In the genomic region with DNA sequence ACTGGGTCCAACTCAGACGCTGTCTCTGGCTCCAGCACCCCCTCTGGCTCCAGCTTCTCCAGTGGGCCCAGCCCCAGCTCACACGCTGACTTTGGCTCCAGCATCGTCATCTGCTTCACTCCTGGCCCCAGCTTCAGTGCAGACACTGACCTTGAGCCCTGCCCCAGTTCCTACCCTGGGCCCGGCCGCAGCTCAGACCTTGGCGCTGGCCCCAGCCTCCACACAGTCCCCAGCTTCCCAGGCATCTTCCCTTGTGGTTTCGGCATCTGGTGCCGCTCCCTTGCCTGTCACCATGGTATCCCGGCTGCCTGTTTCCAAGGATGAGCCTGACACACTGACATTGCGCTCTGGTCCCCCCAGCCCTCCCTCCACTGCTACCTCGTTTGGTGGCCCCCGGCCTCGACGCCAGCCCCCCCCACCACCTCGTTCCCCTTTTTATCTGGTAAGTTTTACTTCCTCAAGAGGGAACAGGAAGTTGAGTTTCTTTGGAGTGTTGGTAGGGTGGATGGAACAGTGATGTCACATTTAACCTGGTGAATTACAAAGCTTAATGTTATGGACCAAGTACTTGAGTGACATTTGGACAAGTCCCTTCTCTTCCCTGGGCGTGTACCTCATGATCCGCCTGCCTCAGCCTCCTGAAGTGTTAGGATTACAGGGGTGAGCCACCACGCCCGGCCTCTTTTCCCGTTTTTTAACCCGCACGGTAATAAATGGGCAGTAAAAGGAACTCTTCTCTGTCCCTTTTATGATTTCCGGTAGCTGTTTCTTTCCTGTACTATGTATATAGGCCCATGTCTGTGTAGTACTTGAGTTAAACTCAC, we compare ENCODE assay signal across 11 cellular contexts. TPM values are rescaled to one million over a fixed set of nuclear protein-coding genes. Genes with fewer than 3 reads are reported as not detected.
DNase-seq lines count a peak whose midpoint lies in the region; ATAC-seq lines count a peak whose summit lies in the region.
"Had no signal": no experiment of that assay in that cellular context is flagged by ENCODE, and none has a peak within 500 bp of the region (broad histone marks: within the 10 kb centered on the region; RNA-seq: fewer than 3 reads in every experiment).

No MANE protein-coding gene starts in this region.

- H3K9ac ChIP-seq in BLaER1 treated with 17β-estradiol and CSF1 and Interleukin-3, amounts not matched to agents 10 nM and 100 nM: peak overlapping the region in 4 of 11 experiments; percentile 12 to 27 (median 24); a peak in 2 of 22 replicates

- peaks cover 0 to 3% (median 0%) of the 10 kb centered on the region in 11 donors for H3K9me3 Mint-ChIP-seq in naive thymus-derived CD4-positive, alpha-beta T cell

- no peaks in the 10 kb centered on the region for H3K27me3 ChIP-seq in BLaER1 treated with 17β-estradiol and CSF1 and Interleukin-3, amounts not matched to agents 10 nM and 100 nM
- no peaks in the 10 kb centered on the region for H3K27me3 ChIP-seq in naive thymus-derived CD4-positive, alpha-beta T cell (ENCODE audit: control insufficient read depth in 2 of 2, insufficient read depth in 2 of 2, low read length in 2 of 2)

- peak overlapping the region in 5 of 9 donors; percentile 19 to 72 (median 62) for H3K27ac Mint-ChIP-seq in naive thymus-derived CD4-positive, alpha-beta T cell

- intact Hi-C loops in naive thymus-derived CD4-positive, alpha-beta T cell (cut with micrococcal nuclease): no loop called here

- peaks cover 22 to 69% (median 47%) of the 10 kb centered on the region in 5 donors for H3K36me3 Mint-ChIP-seq in naive thymus-derived CD4-positive, alpha-beta T cell

- peaks cover 0 to 27% (median 13%) of the 10 kb centered on the region in 7 donors for H3K4me1 Mint-ChIP-seq in naive thymus-derived CD4-positive, alpha-beta T cell

- peaks cover 77 to 98% (median 97%) of the 10 kb centered on the region in 11 experiments for H3K36me3 ChIP-seq in BLaER1 treated with 17β-estradiol and CSF1 and Interleukin-3, amounts not matched to agents 10 nM and 100 nM
- peaks cover 28 to 85% (median 47%) of the 10 kb centered on the region in 3 experiments for H3K36me3 ChIP-seq in naive thymus-derived CD4-positive, alpha-beta T cell (ENCODE audit: control insufficient read depth in 2 of 3, insufficient read depth in 3 of 3, low read length in 3 of 3)

- CTCF ChIA-PET in naive thymus-derived CD4-positive, alpha-beta T cell (lab: Charles Lee): interaction anchor here (0.8 kb wide), 1 partner anchor 609 kb away, joined by 3 read pairs; no protein-coding TSS in a partner anchor

- peaks cover 21 to 62% (median 44%) of the 10 kb centered on the region in 10 experiments for H3K4me1 ChIP-seq in BLaER1 treated with 17β-estradiol and CSF1 and Interleukin-3, amounts not matched to agents 10 nM and 100 nM
- no peaks in the 10 kb centered on the region for H3K4me1 ChIP-seq in naive thymus-derived CD4-positive, alpha-beta T cell (ENCODE audit: control insufficient read depth in 2 of 2, insufficient read depth in 2 of 2, low read length in 2 of 2)
- H3K4me1 ChIP-seq: Caco-2 had no signal

- POLR2A ChIA-PET in naive thymus-derived CD4-positive, alpha-beta T cell (lab: Charles Lee): interaction anchor here (0.6 to 1.1 kb wide), 3 partner anchors 31 to 69 kb away, joined by 4 read pairs; no protein-coding TSS in a partner anchor

- ATAC-seq in esophagus mucosa (peak; percentile 27), HG03354 (IDR thresholded peaks at IDR 0.05; ENCODE audit: poor library complexity, severe bottlenecking, unreplicated experiment) (no peak)
- peak; percentile 79 for ATAC-seq in naive thymus-derived CD4-positive, alpha-beta T cell

- peak overlapping the region in 8 of 11 experiments; percentile 1 to 74 (median 52); a peak in 13 of 22 replicates for H3K4me2 ChIP-seq in BLaER1 treated with 17β-estradiol and CSF1 and Interleukin-3, amounts not matched to agents 10 nM and 100 nM

- H3K4me3 ChIP-seq in BLaER1 treated with 17β-estradiol and CSF1 and Interleukin-3, amounts not matched to agents 10 nM and 100 nM: no peak overlapping the region
- no peak overlapping the region for H3K4me3 ChIP-seq in naive thymus-derived CD4-positive, alpha-beta T cell (ENCODE audit: low read length)

- H3K27ac ChIP-seq in BLaER1 treated with 17β-estradiol and CSF1 and Interleukin-3, amounts not matched to agents 10 nM and 100 nM: peak overlapping the region in 6 of 11 experiments; percentile 43 to 67 (median 62); a peak in 11 of 22 replicates
- H3K27ac ChIP-seq in naive thymus-derived CD4-positive, alpha-beta T cell (ENCODE audit: low read depth, low read length): no peak overlapping the region

- no peak overlapping the region for H3K4me3 Mint-ChIP-seq in naive thymus-derived CD4-positive, alpha-beta T cell

- DNase-seq in NOMO-1 (lab: John Stamatoyannopoulos, UW; ENCODE audit: unreplicated experiment in 2 of 2) (peak; percentile 81 to 86), GOT3 (lab: John Stamatoyannopoulos, UW) (no peak), DMS153 (lab: John Stamatoyannopoulos, UW) (no peak), dedifferentiated amniotic fluid mesenchymal stem cell (ENCODE audit: extremely low spot score) (no peak)
- no peak for DNase-seq in naive thymus-derived CD4-positive, alpha-beta T cell
- DNase-seq: Caco-2, NCI-H1417 treated with DMSO at 0.1 percent for 48 hours, occipital lobe had no signal

- H3K27me3 Mint-ChIP-seq in naive thymus-derived CD4-positive, alpha-beta T cell: no peaks in the 10 kb centered on the region

- H4K20me1 ChIP-seq in BLaER1 treated with 17β-estradiol and CSF1 and Interleukin-3, amounts not matched to agents 10 nM and 100 nM: peaks cover 40 to 100% (median 97%) of the 10 kb centered on the region in 11 experiments; a peak in 21 of 22 replicates

- no peaks in the 10 kb centered on the region for H3K9me3 ChIP-seq in BLaER1 treated with 17β-estradiol and CSF1 and Interleukin-3, amounts not matched to agents 10 nM and 100 nM (replicated peaks in 1 of 11)
- no peaks in the 10 kb centered on the region for H3K9me3 ChIP-seq in naive thymus-derived CD4-positive, alpha-beta T cell (ENCODE audit: control insufficient read depth in 2 of 3, low read length in 3 of 3)
- H3K9me3 ChIP-seq: Caco-2 had no signal

RNA-seq across cellular contexts. Expression of gene PHKG2, which starts 23.4 kb away (rescaled TPM):
- total RNA-seq in esophagus mucosa: 16.9 TPM
- total RNA-seq in naive thymus-derived CD4-positive, alpha-beta T cell: 10 to 100 TPM; 33.2 to 57.8 (median 46.7) TPM
- 10 to 100 TPM; 37.2 to 43.5 TPM for polyA plus RNA-seq in naive thymus-derived CD4-positive, alpha-beta T cell

RNA-seq across cellular contexts. Expression of gene SRCAP, which starts 25.9 kb away (rescaled TPM):
- total RNA-seq in esophagus mucosa: 29.5 TPM
- total RNA-seq in naive thymus-derived CD4-positive, alpha-beta T cell: 100 to 1,000 TPM in 2 of 5 experiments, 10 to 100 TPM in 3; 82.6 to 111 (median 97.5) TPM
- polyA plus RNA-seq in naive thymus-derived CD4-positive, alpha-beta T cell: 10 to 100 TPM; 11.8 to 40.5 TPM

RNA-seq across cellular contexts. Expression of gene CFAP119, which starts 37.0 kb away (rescaled TPM):
- total RNA-seq in esophagus mucosa: 2.2 TPM
- total RNA-seq in naive thymus-derived CD4-positive, alpha-beta T cell: 1 to 10 TPM; 2.3 to 5.9 (median 2.9) TPM
- polyA plus RNA-seq in naive thymus-derived CD4-positive, alpha-beta T cell: under 1 TPM; 0.41 to 0.63 TPM

RNA-seq across cellular contexts. Expression of gene RNF40, which starts 37.3 kb away (rescaled TPM):
- total RNA-seq in esophagus mucosa: 56.8 TPM
- 100 to 1,000 TPM in 3 of 5 experiments, 10 to 100 TPM in 2; 68.7 to 122 (median 114) TPM for total RNA-seq in naive thymus-derived CD4-positive, alpha-beta T cell
- 10 to 100 TPM; 19.4 to 50.7 TPM for polyA plus RNA-seq in naive thymus-derived CD4-positive, alpha-beta T cell

Comparison
In these comparisons a context has a peak if more than half of its experiments do, and no peak if none do; other contexts are left out.
1. DNase-seq: peak in NOMO-1 (2 of 2); none in naive thymus-derived CD4-positive, alpha-beta T cell (0 of 9), GOT3 (single experiment), DMS153 (single experiment) and dedifferentiated amniotic fluid mesenchymal stem cell (single experiment).